ENCODE assay signal across 27 cellular contexts in genomic region chr2:3296182-3296972, GRCh38.
"Had no signal": no experiment of that assay in that cellular context is flagged by ENCODE, and none has a peak within 500 bp of the region (broad histone marks: within the 10 kb centered on the region; RNA-seq: fewer than 3 reads in every experiment).

No MANE protein-coding gene starts in this region.

- H3K27me3 ChIP-seq: breast epithelium had no signal

- H3K4me3 Mint-ChIP-seq: activated CD4-positive, alpha-beta memory T cell treated with anti-CD3 and anti-CD28 coated beads for 36 hours; activated CD4-positive, alpha-beta T cell treated with anti-CD3 and anti-CD28 coated beads, Interleukin-2, amount 10 ng/mL, durations not matched to agents 7 days and 5 days; activated naive CD4-positive, alpha-beta T cell treated with anti-CD3 and anti-CD28 coated beads, Interleukin-2, amount 50 U/mL, for 24 hours had no signal

- H3K36me3 ChIP-seq: breast epithelium had no signal

- H3K9ac ChIP-seq: SK-N-SH had no signal

- H3K27ac ChIP-seq: breast epithelium, VCaP had no signal

- H3K9me3 ChIP-seq: breast epithelium, SK-N-SH had no signal

- H3K4me3 ChIP-seq: breast epithelium, K562 had no signal

- DNase-seq: activated CD4-positive, alpha-beta memory T cell treated with anti-CD3 and anti-CD28 coated beads for 36 hours; activated CD4-positive, alpha-beta T cell treated with anti-CD3 and anti-CD28 coated beads, Interleukin-2, amount 10 ng/mL, durations not matched to agents 7 days and 5 days; activated CD4-positive, CD25-positive, alpha-beta regulatory T cell; activated CD8-positive, alpha-beta memory T cell treated with anti-CD3 and anti-CD28 coated beads, Interleukin-2, amount 50 U/mL, for 4 hours; activated effector memory CD4-positive, alpha-beta T cell treated with Interleukin-2 at 50 U/mL for 16 hours; activated naive CD4-positive, alpha-beta T cell; activated T-cell treated with anti-CD3 and anti-CD28 coated beads, Interleukin-2, amount 50 U/mL, for 1 hour; aorta; central memory CD4-positive, alpha-beta T cell; Karpas-422; MM.1S; NCI-H1105; NCI-H1436; NCI-H1694 treated with DMSO at 0.1 percent for 48 hours; NCI-H2029 treated with DMSO at 0.1 percent for 48 hours; NCI-H774; NK-92 treated with Interleukin-12 subunit alpha and Interleukin-12 subunit beta, amount 100 ng/mL, for 24 hours; OCI-M1; RPMI8226; SK-N-SH; T-helper 1 cell had no signal

- ATAC-seq: K562, Panc1, Right ventricle myocardium inferior had no signal

- FAIRE-seq: K562 had no signal

- H3K4me1 Mint-ChIP-seq: activated CD4-positive, alpha-beta T cell treated with anti-CD3 and anti-CD28 coated beads, Interleukin-2, amount 10 ng/mL, durations not matched to agents 7 days and 5 days had no signal

- H3K4me1 ChIP-seq: breast epithelium had no signal

- H3K27me3 Mint-ChIP-seq: activated CD4-positive, alpha-beta memory T cell treated with anti-CD3 and anti-CD28 coated beads for 36 hours; activated CD4-positive, alpha-beta T cell treated with anti-CD3 and anti-CD28 coated beads, Interleukin-2, amount 10 ng/mL, durations not matched to agents 7 days and 5 days; activated naive CD4-positive, alpha-beta T cell treated with anti-CD3 and anti-CD28 coated beads, Interleukin-2, amount 50 U/mL, for 24 hours had no signal

- H3K27ac Mint-ChIP-seq: activated CD4-positive, alpha-beta memory T cell treated with anti-CD3 and anti-CD28 coated beads for 36 hours; activated CD4-positive, alpha-beta T cell treated with anti-CD3 and anti-CD28 coated beads, Interleukin-2, amount 10 ng/mL, durations not matched to agents 7 days and 5 days; activated naive CD4-positive, alpha-beta T cell treated with anti-CD3 and anti-CD28 coated beads, Interleukin-2, amount 50 U/mL, for 24 hours had no signal

- H3K9me3 Mint-ChIP-seq: activated CD4-positive, alpha-beta memory T cell treated with anti-CD3 and anti-CD28 coated beads for 36 hours; activated CD4-positive, alpha-beta T cell treated with anti-CD3 and anti-CD28 coated beads, Interleukin-2, amount 10 ng/mL, durations not matched to agents 7 days and 5 days; activated naive CD4-positive, alpha-beta T cell treated with anti-CD3 and anti-CD28 coated beads, Interleukin-2, amount 50 U/mL, for 24 hours had no signal

- H3K4me2 ChIP-seq: SK-N-SH had no signal
